In the genomic region with DNA sequence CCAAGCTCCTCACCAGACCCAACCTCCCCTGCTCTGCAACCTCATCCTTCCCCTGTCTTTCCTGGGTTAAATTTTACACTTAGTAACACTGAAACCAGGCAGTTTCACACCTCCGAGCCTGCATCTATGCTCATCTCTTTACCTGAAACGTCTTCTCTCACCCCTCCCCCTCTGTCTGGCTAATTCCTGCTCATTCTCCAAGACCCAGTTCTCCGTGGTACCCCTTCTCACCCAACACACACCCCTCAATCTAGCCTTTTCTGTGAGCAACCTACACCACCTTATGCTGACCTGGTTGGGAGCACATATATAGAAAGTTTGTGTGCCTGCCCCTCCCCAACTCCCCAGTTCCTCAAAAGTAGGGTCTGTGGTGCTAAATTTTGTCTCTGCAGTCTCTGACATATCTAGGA, we compare ENCODE assay signal across 12 cellular contexts. TPM values are rescaled to one million over a fixed set of nuclear protein-coding genes. Genes with fewer than 3 reads are reported as not detected.
DNase-seq lines count a peak whose midpoint lies in the region; ATAC-seq and TF ChIP-seq lines count a peak whose summit lies in the region.
"Had no signal": no experiment of that assay in that cellular context is flagged by ENCODE, and none has a peak within 500 bp of the region (broad histone marks: within the 10 kb centered on the region; RNA-seq: fewer than 3 reads in every experiment).

No MANE protein-coding gene starts in this region.

- H3K9me3 ChIP-seq in sigmoid colon (no peaks in the 10 kb centered on the region), thyroid gland (no peaks in the 10 kb centered on the region)

- H3K4me1 ChIP-seq in sigmoid colon (peaks cover 0 to 29% (median 17%) of the 10 kb centered on the region in 4 donors), thyroid gland (peaks cover 0 to 6% of the 10 kb centered on the region in 2 donors)

- 68 to 73% methylated on average over 3 of the region's 3 CpGs for WGBS in sigmoid colon, 2 donors
- 92 to 94% methylated on average over 3 of the region's 3 CpGs for WGBS in thyroid gland, 2 donors

- no peaks in the 10 kb centered on the region for H3K27me3 ChIP-seq in sigmoid colon
- H3K27me3 ChIP-seq in thyroid gland, result no peaks in the 10 kb centered on the region

- DNase-seq in sigmoid colon (no peak), HuH-7 (ENCODE audit: low spot score) (no peak), NOMO-1 treated with dmso at 0.1 percent for 144 hours (lab: John Stamatoyannopoulos, UW; ENCODE audit: unreplicated experiment) (no peak), thyroid gland (no peak)
- DNase-seq: activated T-cell treated with anti-CD3 and anti-CD28 coated beads, Interleukin-2, amount 50 U/mL, for 72 hours; GOT3; NCI-H2081 had no signal

- peak overlapping the region; percentile 60; the same call in 1 of the 2 replicates for H3K4me3 ChIP-seq in GM08714 (ENCODE audit: low read length)
- H3K4me3 ChIP-seq in sigmoid colon, result no peak overlapping the region
- no peak overlapping the region for H3K4me3 ChIP-seq in thyroid gland (replicated peaks in 1 of 3)

- H3K36me3 ChIP-seq in sigmoid colon (no peaks in the 10 kb centered on the region), thyroid gland (no peaks in the 10 kb centered on the region)

- H3K27ac ChIP-seq in sigmoid colon (no peak overlapping the region), thyroid gland (no peak overlapping the region)

- no peak for TF ChIP-seq EP300 in sigmoid colon (IDR thresholded peaks at IDR 0.05)

- ATAC-seq in GM19023 (IDR thresholded peaks at IDR 0.05; ENCODE audit: unreplicated experiment), result peak; percentile 38
- ATAC-seq in HG02623 (IDR thresholded peaks at IDR 0.05; ENCODE audit: unreplicated experiment), result peak; percentile 34
- peak; percentile 23 for ATAC-seq in HG03457 (IDR thresholded peaks at IDR 0.05; ENCODE audit: unreplicated experiment)
- ATAC-seq: activated T-cell treated with anti-CD3 and anti-CD28 coated beads, Interleukin-2, amount 50 U/mL, for 72 hours had no signal

- intact Hi-C loops in sigmoid colon (cut with DNase I) (no loop called here), thyroid gland (cut with DNase I) (no loop called here)

- TF ChIP-seq POLR2A in sigmoid colon (IDR thresholded peaks at IDR 0.05) (no peak), thyroid gland (IDR thresholded peaks at IDR 0.05) (no peak)

- no peak for TF ChIP-seq CTCF in sigmoid colon (IDR thresholded peaks at IDR 0.05)
- no peak for TF ChIP-seq CTCF in thyroid gland (IDR thresholded peaks at IDR 0.05)

RNA-seq across cellular contexts. Expression of a gene that starts 3.7 kb away (rescaled TPM):
- total RNA-seq in sigmoid colon, result 10 to 100 TPM in 2 of 4 donors, 1 to 10 TPM in 2; 6.3 to 14.8 (median 10.5) TPM
- 1 to 10 TPM; 1.2 to 2.0 (median 1.8) TPM for polyA plus RNA-seq in sigmoid colon
- total RNA-seq in thyroid gland, result 10 to 100 TPM in 2 of 4 donors, 1 to 10 TPM in 2; 8.7 to 16.7 (median 12.5) TPM
- polyA plus RNA-seq: IgD-negative memory B cell had no signal
